Comparison of ENCODE assay signal across 16 cellular contexts in the genomic region with DNA sequence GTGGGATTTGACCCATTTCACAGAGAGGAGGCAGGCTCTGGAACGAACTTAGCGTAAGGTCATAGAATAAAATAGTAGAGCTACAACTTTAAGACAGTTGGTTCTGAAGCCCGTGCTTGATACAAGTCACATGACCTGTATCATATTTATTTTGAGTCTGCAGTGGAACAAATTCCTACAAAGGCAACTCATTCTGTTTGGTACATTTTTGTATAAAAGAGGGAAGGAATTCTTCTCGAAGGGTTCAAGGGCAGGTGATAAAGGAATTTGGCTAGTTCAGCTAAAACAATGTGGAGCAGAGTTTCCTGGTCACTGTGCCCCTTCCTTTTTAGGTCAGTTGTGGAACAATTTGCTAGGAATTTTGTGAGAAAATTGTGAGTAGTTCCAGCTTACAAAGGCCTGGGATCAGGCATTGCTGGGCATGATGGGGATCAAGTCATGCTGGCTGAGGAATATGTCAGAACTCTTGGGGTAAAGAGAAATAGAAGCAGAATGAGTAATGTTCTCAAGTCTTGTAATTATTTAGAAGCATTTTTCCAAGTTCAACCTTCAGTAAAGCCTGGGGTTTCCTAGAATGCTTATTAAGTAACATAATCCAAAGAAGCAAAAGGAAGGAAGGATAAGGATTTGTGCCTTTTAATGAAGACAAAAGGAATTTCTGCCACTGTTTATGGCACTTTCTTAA. TPM values are rescaled to one million over a fixed set of nuclear protein-coding genes. Genes with fewer than 3 reads are reported as not detected.
DNase-seq lines count a peak whose midpoint lies in the region; ATAC-seq, FAIRE-seq and TF ChIP-seq lines count a peak whose summit lies in the region.
"Had no signal": no experiment of that assay in that cellular context is flagged by ENCODE, and none has a peak within 500 bp of the region (broad histone marks: within the 10 kb centered on the region; RNA-seq: fewer than 3 reads in every experiment).

No MANE protein-coding gene starts in this region.

- H3K79me1 ChIP-seq in mesenchymal stem cell (replicated peaks; ENCODE audit: low read length, poor library complexity, severe bottlenecking): peaks cover 15% of the 10 kb centered on the region

- H2BK120ac ChIP-seq in mesenchymal stem cell (ENCODE audit: low read depth, low read length): no peak overlapping the region

- no peaks in the 10 kb centered on the region for H3K36me3 ChIP-seq in GM23248 (ENCODE audit: low read depth)
- no peaks in the 10 kb centered on the region for H3K36me3 ChIP-seq in body of pancreas (replicated peaks in 1 of 2; ENCODE audit: insufficient read depth in 1 of 2, low read depth in 2 of 2)
- H3K36me3 ChIP-seq in mesenchymal stem cell (ENCODE audit: control insufficient read depth in 1 of 2, insufficient read depth in 2 of 2, low read depth in 1 of 2, low read length in 2 of 2): peaks cover 0 to 4% of the 10 kb centered on the region in 2 experiments

- H3K27ac ChIP-seq in A549 (peak overlapping the region in 1 of 2 experiments; percentile 4; a peak in 2 of 6 replicates), GM23248 (peak overlapping the region; percentile 3; the same call in 1 of the 2 replicates), body of pancreas (peak overlapping the region in 2 of 4 donors; percentile 42 to 52), mesenchymal stem cell (ENCODE audit: low read length, poor library complexity, severe bottlenecking) (no peak overlapping the region)

- H3K27me3 ChIP-seq in GM23248 (replicated peaks; ENCODE audit: insufficient read depth) (no peaks in the 10 kb centered on the region), body of pancreas (no peaks in the 10 kb centered on the region), mesenchymal stem cell (ENCODE audit: control insufficient read depth in 1 of 2, insufficient read depth in 1 of 2, low read length in 2 of 2) (no peaks in the 10 kb centered on the region)

- no peak overlapping the region for H3K14ac ChIP-seq in mesenchymal stem cell (ENCODE audit: low read length in 2 of 2)

- no peak overlapping the region for H2BK15ac ChIP-seq in mesenchymal stem cell (ENCODE audit: low read depth, poor library complexity, severe bottlenecking)

- peaks cover 100% of the 10 kb centered on the region for H3K79me2 ChIP-seq in GM23248 (ENCODE audit: insufficient read depth)

- FAIRE-seq in A549 (lab: Jason Lieb, UNC): no peak

- H4K8ac ChIP-seq in mesenchymal stem cell (ENCODE audit: low read length): no peak overlapping the region

- intact Hi-C loops in body of pancreas (cut with DNase I): no loop called here

- in situ Hi-C loops in GM23248 (cut with MboI): no loop called here

- no peak overlapping the region for H2BK5ac ChIP-seq in mesenchymal stem cell (ENCODE audit: low read depth, low read length, poor library complexity, severe bottlenecking)

- H2BK12ac ChIP-seq in mesenchymal stem cell (ENCODE audit: low read length in 2 of 2): no peak overlapping the region

- no peaks in the 10 kb centered on the region for H4K20me1 ChIP-seq in GM23248 (ENCODE audit: insufficient read depth)

- H3K9me3 ChIP-seq in A549 (no peaks in the 10 kb centered on the region), GM23248 (ENCODE audit: low read depth) (no peaks in the 10 kb centered on the region), body of pancreas (no peaks in the 10 kb centered on the region), mesenchymal stem cell (ENCODE audit: control insufficient read depth, low read length) (no peaks in the 10 kb centered on the region)

- no peak overlapping the region for H3K4ac ChIP-seq in mesenchymal stem cell (ENCODE audit: low read depth in 1 of 2, low read length in 2 of 2)

- H3K4me3 ChIP-seq in A549: no peak overlapping the region
- H3K4me3 ChIP-seq in GM23248: no peak overlapping the region
- no peak overlapping the region for H3K4me3 ChIP-seq in body of pancreas
- no peak overlapping the region for H3K4me3 ChIP-seq in mesenchymal stem cell (ENCODE audit: insufficient read depth in 1 of 2, low read depth in 1 of 2, low read length in 2 of 2)

- peaks cover 72% of the 10 kb centered on the region for H3K4me1 ChIP-seq in A549
- H3K4me1 ChIP-seq in GM23248 (ENCODE audit: insufficient read depth): peaks cover 44% of the 10 kb centered on the region
- H3K4me1 ChIP-seq in body of pancreas: peaks cover 75% of the 10 kb centered on the region
- peaks cover 2% of the 10 kb centered on the region for H3K4me1 ChIP-seq in mesenchymal stem cell (ENCODE audit: control insufficient read depth, insufficient read depth, low read depth, low read length)

- 47% methylated on average over 4 of the region's 4 CpGs for WGBS in A549 (ENCODE audit: missing lambda C conversion rate)
- 54 to 56% methylated on average over 4 of the region's 4 CpGs for WGBS in GM23248 (ENCODE audit: low coverage in 1 of 2, low lambda C conversion rate in 2 of 2, missing lambda C conversion rate in 2 of 2), 2 experiments
- WGBS in body of pancreas, 2 donors: 31 to 34% methylated on average over 4 of the region's 4 CpGs
- 91% methylated on average over 4 of the region's 4 CpGs for whole genome bisulfite sequencing in mesenchymal stem cell

- TF ChIP-seq POLR2A in A549 (IDR thresholded peaks at IDR 0.05; ENCODE audit: low read length) (no peak), body of pancreas (IDR thresholded peaks at IDR 0.05) (no peak)

- no peak for TF ChIP-seq RAD21 in A549 (conservative IDR thresholded peaks at IDR 0.05 in 1 of 2, IDR thresholded peaks at IDR 0.05 in 1 of 2)

- no peak overlapping the region for H2AK5ac ChIP-seq in mesenchymal stem cell (ENCODE audit: low read length, severe bottlenecking)

- H3K18ac ChIP-seq in mesenchymal stem cell (ENCODE audit: low read depth in 1 of 2, low read length in 2 of 2): no peak overlapping the region

- no peak for TF ChIP-seq EP300 in A549 (IDR thresholded peaks at IDR 0.05)

- peaks cover 8% of the 10 kb centered on the region; the same call in 1 of the 2 replicates for H3F3A ChIP-seq in GM23248 (ENCODE audit: insufficient read depth)

- POLR2A ChIA-PET in A549 (lab: Yijun Ruan, JAX): interaction anchor here (0.8 kb wide), 1 partner anchor 47 kb away, joined by 3 read pairs; no protein-coding TSS in a partner anchor

- H3K23ac ChIP-seq in mesenchymal stem cell (ENCODE audit: low read length in 2 of 2): no peak overlapping the region

- H3K4me2 ChIP-seq in A549 (peak overlapping the region; percentile 52), GM23248 (ENCODE audit: unreplicated experiment) (peak overlapping the region; percentile 11), mesenchymal stem cell (ENCODE audit: low read length, poor library complexity, severe bottlenecking) (no peak overlapping the region)

- H3K9me2 ChIP-seq in GM23248 (ENCODE audit: insufficient read depth): no peaks in the 10 kb centered on the region

- DNase-seq in A549 (ENCODE audit: low read depth in 1 of 2, low spot score in 1 of 2) (no peak), GM23248 (peak; percentile 51), body of pancreas (no peak), mesenchymal stem cell (peak; percentile 37), NCI-H1048 (lab: John Stamatoyannopoulos, UW) (no peak), NCI-H2227 (lab: John Stamatoyannopoulos, UW; ENCODE audit: unreplicated experiment) (no peak)
- DNase-seq: activated CD8-positive, alpha-beta memory T cell treated with anti-CD3 and anti-CD28 coated beads, Interleukin-2, amount 10 ng/mL, durations not matched to agents 7 days and 5 days; AML-193; anterior cingulate cortex; effector memory CD4-positive, alpha-beta T cell; NCI-H146; NCI-H69; stimulated activated CD4-positive, alpha-beta T cell treated with anti-CD3 and anti-CD28 coated beads, Interleukin-2, amount 100 ng/mL, for 24 hours had no signal

- H2AFZ ChIP-seq in GM23248 (no peak overlapping the region), mesenchymal stem cell (ENCODE audit: low read depth, low read length) (no peak overlapping the region)

- TF ChIP-seq CTCF in A549 (IDR thresholded peaks at IDR 0.05): no peak
- TF ChIP-seq CTCF in body of pancreas (IDR thresholded peaks at IDR 0.05): no peak

- H3K9ac ChIP-seq in GM23248: no peak overlapping the region
- no peak overlapping the region for H3K9ac ChIP-seq in mesenchymal stem cell (ENCODE audit: low read length)

- CTCF ChIA-PET in A549 (lab: Yijun Ruan, JAX): interaction anchor here (0.6 to 3.7 kb wide), 10 partner anchors 9 to 544 kb away, joined by 3 to 13 read pairs (median 4); a partner anchor contains a TSS

- no peak overlapping the region for H4K91ac ChIP-seq in mesenchymal stem cell (ENCODE audit: low read length)

- no peak; a peak in 1 of 6 replicates for ATAC-seq in A549
- peak; percentile 66 for ATAC-seq in body of pancreas
- no peak for ATAC-seq in GM21619 (IDR thresholded peaks at IDR 0.05; ENCODE audit: unreplicated experiment)
- no peak for ATAC-seq in GM21367 (IDR thresholded peaks at IDR 0.05; ENCODE audit: unreplicated experiment)
- ATAC-seq: activated CD8-positive, alpha-beta memory T cell treated with anti-CD3 and anti-CD28 coated beads, Interleukin-2, amount 10 ng/mL, durations not matched to agents 7 days and 5 days; stimulated activated effector memory CD8-positive, alpha-beta T cell treated with anti-CD3 and anti-CD28 coated beads, Interleukin-12 subunit alpha, Interleukin-12 subunit beta, amount 100 ng/mL, for 72 hours had no signal

TF ChIP-seq in A549, 52 proteins besides CTCF, POLR2A, EP300 and RAD21:
- TF ChIP-seq CBX2 (IDR thresholded peaks at IDR 0.05; ENCODE audit: borderline replicate concordance, low read depth) (no peak), POLR2AphosphoS2 (conservative IDR thresholded peaks at IDR 0.05; ENCODE audit: low read length) (0 out of 2 replicates have a peak, but pooled peaks have one; percentile 48)
- TF ChIP-seq, protein P1, sequence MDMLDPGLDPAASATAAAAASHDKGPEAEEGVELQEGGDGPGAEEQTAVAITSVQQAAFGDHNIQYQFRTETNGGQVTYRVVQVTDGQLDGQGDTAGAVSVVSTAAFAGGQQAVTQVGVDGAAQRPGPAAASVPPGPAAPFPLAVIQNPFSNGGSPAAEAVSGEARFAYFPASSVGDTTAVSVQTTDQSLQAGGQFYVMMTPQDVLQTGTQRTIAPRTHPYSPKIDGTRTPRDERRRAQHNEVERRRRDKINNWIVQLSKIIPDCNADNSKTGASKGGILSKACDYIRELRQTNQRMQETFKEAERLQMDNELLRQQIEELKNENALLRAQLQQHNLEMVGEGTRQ (IDR thresholded peaks at IDR 0.05): peak; percentile 61

RNA-seq across cellular contexts. Expression of a gene that starts 19.1 kb away (rescaled TPM):
- 97.4 and 99.1 TPM in 2 replicates for polyA plus RNA-seq in A549 (2011; rRNA removed)
- 32.8 and 35.7 TPM in 2 replicates for polyA plus RNA-seq in A549 (2012; cell fraction: cytosol; rRNA removed)
- polyA plus RNA-seq in A549 (2012; cell fraction: nucleus; rRNA removed): 68.6 and 111 TPM in 2 replicates
- polyA plus RNA-seq in A549 (2017; fragmentation: RNase III; extraction: RNeasy Plus Mini Kit Qiagen cat#74134 plus additional on column Dnase treatment): 41.8 to 43.2 TPM (median 42.8 TPM) in 3 replicates
- 98.4 and 139 TPM in 2 replicates for polyA minus RNA-seq in A549 (2011; rRNA and poly(A)+ RNA removed)
- total RNA-seq in GM23248 (2014; rRNA removed; shearing (Covaris generic)): 21.0 and 24.5 TPM in 2 replicates
- 15.4 and 16.1 TPM in 2 replicates for polyA plus RNA-seq in GM23248 (2016; fragmentation: Nextera tagmentation; extraction: Ambion mirVana)
- total RNA-seq in body of pancreas: 10 to 100 TPM; 48.8 to 50.1 TPM
- 21.2 TPM for polyA plus RNA-seq in mesenchymal stem cell (2013, experiment 1 of 2)
- polyA plus RNA-seq in mesenchymal stem cell (2013, experiment 2 of 2): 20.6 TPM

Comparison
In these comparisons a context has a peak if more than half of its experiments do, and no peak if none do; other contexts are left out.
1. DNase-seq: peak in GM23248 (single experiment) and mesenchymal stem cell (single experiment); none in A549 (0 of 2), body of pancreas (0 of 4), NCI-H1048 (single experiment) and NCI-H2227 (single experiment).